In genomic region chr2:238294393-238295143, GRCh38 we compare ENCODE assay signal across 1 cellular context.
TF ChIP-seq lines count a peak whose summit lies in the region.

No MANE protein-coding gene starts in this region.

TF ChIP-seq in HepG2, 621 proteins besides CTCF, POLR2A, EP300 and RAD21 (continued from another document and continues in another):
- TF ChIP-seq ZBTB40 (IDR thresholded peaks at IDR 0.05) (no peak), ZBTB40 (CRISPR knock-in tag; IDR thresholded peaks at IDR 0.05) (0 out of 2 replicates have a peak, but pooled peaks have one; percentile 43), ZNF256 (CRISPR knock-in tag; conservative IDR thresholded peaks at IDR 0.05) (no peak), ZNF615 (CRISPR knock-in tag; IDR thresholded peaks at IDR 0.05; ENCODE audit: borderline replicate concordance) (no peak), ZHX1 (CRISPR knock-in tag; IDR thresholded peaks at IDR 0.05; ENCODE audit: low read depth) (peak; percentile 57; the same call in 1 of the 2 replicates), TGIF2 (CRISPR knock-in tag; IDR thresholded peaks at IDR 0.05) (no peak; the same call in none of the 2 replicates), NCOR1 (IDR thresholded peaks at IDR 0.05; ENCODE audit: borderline replicate concordance, low read length) (peak; percentile 82; the same call in 1 of the 2 replicates), PITX1 (CRISPR knock-in tag; IDR thresholded peaks at IDR 0.05) (peak; percentile 75; the same call in 1 of the 2 replicates), RNF219 (CRISPR knock-in tag; IDR thresholded peaks at IDR 0.05) (no peak), ZNF720 (CRISPR knock-in tag; IDR thresholded peaks at IDR 0.05) (no peak), NCOA1 (CRISPR knock-in tag; IDR thresholded peaks at IDR 0.05) (0 out of 2 replicates have a peak, but pooled peaks have one; percentile 68), MAZ (IDR thresholded peaks at IDR 0.05; ENCODE audit: borderline replicate concordance, low read depth, low read length) (no peak), MAZ (CRISPR knock-in tag; IDR thresholded peaks at IDR 0.05; ENCODE audit: low read depth) (no peak; the same call in 1 of the 2 replicates), ZNF782 (CRISPR knock-in tag; IDR thresholded peaks at IDR 0.05; ENCODE audit: borderline replicate concordance) (no peak), MAFG (CRISPR knock-in tag; IDR thresholded peaks at IDR 0.05) (peak; percentile 45; the same call in 1 of the 2 replicates), PHF21A (CRISPR knock-in tag; IDR thresholded peaks at IDR 0.05) (no peak; the same call in 1 of the 2 replicates), ZKSCAN1 (IDR thresholded peaks at IDR 0.05; ENCODE audit: low read length) (0 out of 2 replicates have a peak, but pooled peaks have one; percentile 17), KLF12 (CRISPR knock-in tag; IDR thresholded peaks at IDR 0.05; ENCODE audit: borderline replicate concordance) (no peak), HNF4G (IDR thresholded peaks at IDR 0.05; ENCODE audit: borderline replicate concordance, low read depth, low read length) (peak; percentile 94), HNF4G (CRISPR knock-in tag; IDR thresholded peaks at IDR 0.05; ENCODE audit: borderline replicate concordance, low read depth) (peak; percentile 91), ZNF713 (CRISPR knock-in tag; IDR thresholded peaks at IDR 0.05) (no peak), TARDBP (CRISPR knock-in tag; IDR thresholded peaks at IDR 0.05) (0 out of 2 replicates have a peak, but pooled peaks have one; percentile 43), HOXD1 (CRISPR knock-in tag; IDR thresholded peaks at IDR 0.05) (no peak), SMAD3 (CRISPR knock-in tag; IDR thresholded peaks at IDR 0.05) (no peak), KDM5A (IDR thresholded peaks at IDR 0.05; ENCODE audit: borderline replicate concordance, low read length) (no peak), ZNF749 (CRISPR knock-in tag; IDR thresholded peaks at IDR 0.05; ENCODE audit: borderline replicate concordance) (peak; percentile 67; the same call in 1 of the 2 replicates), FOXP1 (IDR thresholded peaks at IDR 0.05) (no peak), FOXP1 (CRISPR knock-in tag; IDR thresholded peaks at IDR 0.05) (0 out of 2 replicates have a peak, but pooled peaks have one; percentile 7), HNF4A (CRISPR knock-in tag; IDR thresholded peaks at IDR 0.05) (peak; percentile 96), ZNF282 (IDR thresholded peaks at IDR 0.05; ENCODE audit: partially characterized antibody) (no peak), MZF1 (CRISPR knock-in tag; IDR thresholded peaks at IDR 0.05; ENCODE audit: borderline replicate concordance) (no peak), GFI1 (CRISPR knock-in tag; IDR thresholded peaks at IDR 0.05; ENCODE audit: borderline replicate concordance) (no peak), ARNT2 (CRISPR knock-in tag; IDR thresholded peaks at IDR 0.05; ENCODE audit: low read depth) (no peak), ZBTB33 (CRISPR knock-in tag; IDR thresholded peaks at IDR 0.05) (peak; percentile 90), EHMT2 (IDR thresholded peaks at IDR 0.05; ENCODE audit: borderline replicate concordance, low read depth, low read length) (peak; percentile 79; the same call in 1 of the 2 replicates), ATF1 (CRISPR knock-in tag; IDR thresholded peaks at IDR 0.05) (no peak), SOX13 (IDR thresholded peaks at IDR 0.05) (no peak), SOX13 (CRISPR knock-in tag; conservative IDR thresholded peaks at IDR 0.05 in 1 of 2, IDR thresholded peaks at IDR 0.05 in 1 of 2) (peak in 1 of 2 experiments; percentile 34; a peak in 2 of 4 replicates), ZFP1 (CRISPR knock-in tag; IDR thresholded peaks at IDR 0.05) (no peak), ZNF136 (CRISPR knock-in tag; IDR thresholded peaks at IDR 0.05; ENCODE audit: low read depth) (no peak), SOX6 (IDR thresholded peaks at IDR 0.05) (no peak), SOX6 (CRISPR knock-in tag; IDR thresholded peaks at IDR 0.05) (peak; percentile 46; the same call in 1 of the 2 replicates)
- TF ChIP-seq, protein P1, sequence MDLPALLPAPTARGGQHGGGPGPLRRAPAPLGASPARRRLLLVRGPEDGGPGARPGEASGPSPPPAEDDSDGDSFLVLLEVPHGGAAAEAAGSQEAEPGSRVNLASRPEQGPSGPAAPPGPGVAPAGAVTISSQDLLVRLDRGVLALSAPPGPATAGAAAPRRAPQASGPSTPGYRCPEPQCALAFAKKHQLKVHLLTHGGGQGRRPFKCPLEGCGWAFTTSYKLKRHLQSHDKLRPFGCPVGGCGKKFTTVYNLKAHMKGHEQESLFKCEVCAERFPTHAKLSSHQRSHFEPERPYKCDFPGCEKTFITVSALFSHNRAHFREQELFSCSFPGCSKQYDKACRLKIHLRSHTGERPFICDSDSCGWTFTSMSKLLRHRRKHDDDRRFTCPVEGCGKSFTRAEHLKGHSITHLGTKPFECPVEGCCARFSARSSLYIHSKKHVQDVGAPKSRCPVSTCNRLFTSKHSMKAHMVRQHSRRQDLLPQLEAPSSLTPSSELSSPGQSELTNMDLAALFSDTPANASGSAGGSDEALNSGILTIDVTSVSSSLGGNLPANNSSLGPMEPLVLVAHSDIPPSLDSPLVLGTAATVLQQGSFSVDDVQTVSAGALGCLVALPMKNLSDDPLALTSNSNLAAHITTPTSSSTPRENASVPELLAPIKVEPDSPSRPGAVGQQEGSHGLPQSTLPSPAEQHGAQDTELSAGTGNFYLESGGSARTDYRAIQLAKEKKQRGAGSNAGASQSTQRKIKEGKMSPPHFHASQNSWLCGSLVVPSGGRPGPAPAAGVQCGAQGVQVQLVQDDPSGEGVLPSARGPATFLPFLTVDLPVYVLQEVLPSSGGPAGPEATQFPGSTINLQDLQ (CRISPR knock-in tag; IDR thresholded peaks at IDR 0.05), result no peak; the same call in 1 of the 2 replicates
- TF ChIP-seq, protein P2, sequence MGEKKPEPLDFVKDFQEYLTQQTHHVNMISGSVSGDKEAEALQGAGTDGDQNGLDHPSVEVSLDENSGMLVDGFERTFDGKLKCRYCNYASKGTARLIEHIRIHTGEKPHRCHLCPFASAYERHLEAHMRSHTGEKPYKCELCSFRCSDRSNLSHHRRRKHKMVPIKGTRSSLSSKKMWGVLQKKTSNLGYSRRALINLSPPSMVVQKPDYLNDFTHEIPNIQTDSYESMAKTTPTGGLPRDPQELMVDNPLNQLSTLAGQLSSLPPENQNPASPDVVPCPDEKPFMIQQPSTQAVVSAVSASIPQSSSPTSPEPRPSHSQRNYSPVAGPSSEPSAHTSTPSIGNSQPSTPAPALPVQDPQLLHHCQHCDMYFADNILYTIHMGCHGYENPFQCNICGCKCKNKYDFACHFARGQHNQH (CRISPR knock-in tag; IDR thresholded peaks at IDR 0.05), result 0 out of 2 replicates have a peak, but pooled peaks have one; percentile 43
